Comparison of ENCODE assay signal across 8 cellular contexts in the genomic region with DNA sequence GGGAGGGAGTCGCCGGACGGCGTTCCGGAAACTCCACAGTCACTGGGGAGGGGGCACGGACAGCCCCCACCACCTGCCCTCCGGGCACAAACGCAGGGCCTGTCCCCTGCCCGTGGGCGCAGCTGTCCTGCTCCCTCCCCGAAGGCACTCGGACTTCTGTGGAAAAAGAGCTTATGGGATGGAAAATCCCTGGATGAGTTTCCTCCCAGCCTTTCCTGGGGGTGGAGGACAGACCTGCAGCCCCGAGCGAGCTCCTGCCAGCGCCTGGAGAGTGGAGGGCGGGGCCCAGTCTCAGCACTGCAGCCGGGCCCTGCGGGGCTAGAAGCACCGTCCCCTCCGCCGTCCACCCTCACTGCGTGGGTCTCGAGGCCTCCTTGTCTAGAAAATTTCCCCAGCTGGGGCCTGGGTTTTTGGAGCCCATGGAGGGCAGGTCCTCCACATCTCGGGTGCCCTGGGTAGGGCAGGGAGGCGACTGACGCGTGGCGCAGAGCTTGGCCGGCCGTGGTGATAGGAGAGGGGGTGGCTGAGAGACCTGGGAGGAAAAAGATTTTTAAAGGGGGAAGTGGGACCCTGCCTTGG. TPM values are rescaled to one million over a fixed set of nuclear protein-coding genes. Genes with fewer than 3 reads are reported as not detected.
DNase-seq lines count a peak whose midpoint lies in the region; ATAC-seq and TF ChIP-seq lines count a peak whose summit lies in the region.

No MANE protein-coding gene starts in this region.

- no peak for ATAC-seq in natural killer cell treated with Interleukin-12 subunit alpha and Interleukin-12 subunit beta and Interleukin-15 and Interleukin-18, amount 100 ng/mL, for 72 hours
- ATAC-seq in GM19397 (IDR thresholded peaks at IDR 0.05; ENCODE audit: unreplicated experiment) (no peak), HG02938 (IDR thresholded peaks at IDR 0.05; ENCODE audit: unreplicated experiment) (no peak)

- H3K4me3 ChIP-seq in AG04450 (ENCODE audit: low read depth, low read length) (no peak overlapping the region), fibroblast of pulmonary artery (replicated peaks; ENCODE audit: low read depth, low read length) (peak overlapping the region; percentile 4)

- no peaks in the 10 kb centered on the region for H3K36me3 Mint-ChIP-seq in natural killer cell treated with Interleukin-12 subunit alpha and Interleukin-12 subunit beta and Interleukin-15 and Interleukin-18, amount 100 ng/mL, for 72 hours

- DNase-seq in AG04450 (ENCODE audit: low read depth, low spot score) = no peak
- DNase-seq in NCI-H226 = peak; percentile 64
- DNase-seq in fibroblast of pulmonary artery (ENCODE audit: low read depth) = peak; percentile 50
- DNase-seq in natural killer cell treated with Interleukin-12 subunit alpha and Interleukin-12 subunit beta and Interleukin-15 and Interleukin-18, amount 100 ng/mL, for 72 hours (ENCODE audit: low spot score) = no peak
- no peak for DNase-seq in NCI-H748 treated with DMSO at 0.1 percent for 48 hours (lab: John Stamatoyannopoulos, UW)
- DNase-seq in HT-29 (ENCODE audit: low spot score) = no peak

- no peak overlapping the region for H3K27ac Mint-ChIP-seq in natural killer cell treated with Interleukin-12 subunit alpha and Interleukin-12 subunit beta and Interleukin-15 and Interleukin-18, amount 100 ng/mL, for 72 hours

- H3K27me3 Mint-ChIP-seq in natural killer cell treated with Interleukin-12 subunit alpha and Interleukin-12 subunit beta and Interleukin-15 and Interleukin-18, amount 100 ng/mL, for 72 hours = peaks cover 15 to 18% of the 10 kb centered on the region in 2 donors

- peaks cover 13 to 16% of the 10 kb centered on the region in 2 donors for H3K4me1 Mint-ChIP-seq in natural killer cell treated with Interleukin-12 subunit alpha and Interleukin-12 subunit beta and Interleukin-15 and Interleukin-18, amount 100 ng/mL, for 72 hours (ENCODE audit: low read depth in 2 of 2)

- POLR2A ChIA-PET in AG04450 (lab: Yijun Ruan, JAX) = interaction anchor here (0.5 to 0.7 kb wide), 2 partner anchors 17 to 74 kb away, joined by 3 to 7 read pairs; no protein-coding TSS in a partner anchor

- H3K9me3 ChIP-seq in AG04450 (ENCODE audit: control insufficient read depth, insufficient read depth, low read length) = no peaks in the 10 kb centered on the region; the same call in 1 of the 2 replicates

- H3K27ac ChIP-seq in AG04450 (ENCODE audit: low read depth, low read length) = peak overlapping the region; percentile 97

- CTCF ChIA-PET in AG04450 (lab: Charles Lee) = no interaction called here

- peak overlapping the region; percentile 88 for H3K4me3 Mint-ChIP-seq in natural killer cell treated with Interleukin-12 subunit alpha and Interleukin-12 subunit beta and Interleukin-15 and Interleukin-18, amount 100 ng/mL, for 72 hours

- H3K27me3 ChIP-seq in AG04450 (ENCODE audit: control insufficient read depth, insufficient read depth, low read length) = no peaks in the 10 kb centered on the region

- TF ChIP-seq CTCF in AG04450 (IDR thresholded peaks at IDR 0.05; ENCODE audit: low read depth, low read length) (no peak), fibroblast of pulmonary artery (IDR thresholded peaks at IDR 0.05; ENCODE audit: low read length, missing control alignments) (no peak)

- H3K9me3 Mint-ChIP-seq in natural killer cell treated with Interleukin-12 subunit alpha and Interleukin-12 subunit beta and Interleukin-15 and Interleukin-18, amount 100 ng/mL, for 72 hours = no peaks in the 10 kb centered on the region

RNA-seq across cellular contexts. Expression of a gene that starts 6.5 kb away (rescaled TPM):
- polyA plus RNA-seq in AG04450 (2011; rRNA removed) = 493 and 591 TPM in 2 replicates
- polyA minus RNA-seq in AG04450 (2011; rRNA and poly(A)+ RNA removed) = 196 and 210 TPM in 2 replicates
- not detected for total RNA-seq in natural killer cell treated with Interleukin-12 subunit alpha and Interleukin-12 subunit beta and Interleukin-15 and Interleukin-18, amount 100 ng/mL, for 72 hours
- total RNA-seq in HT-29 (2014; rRNA removed; shearing (Covaris generic)) = 1.1 and 4.4 TPM in 2 replicates

Comparison
In these comparisons a context has a peak if more than half of its experiments do, and no peak if none do; other contexts are left out.
1. DNase-seq: peak in NCI-H226 (single experiment) and fibroblast of pulmonary artery (single experiment); none in AG04450 (single experiment), natural killer cell treated with Interleukin-12 subunit alpha and Interleukin-12 subunit beta and Interleukin-15 and Interleukin-18, amount 100 ng/mL, for 72 hours (single experiment), NCI-H748 treated with DMSO at 0.1 percent for 48 hours (single experiment) and HT-29 (single experiment).